In the genomic region with DNA sequence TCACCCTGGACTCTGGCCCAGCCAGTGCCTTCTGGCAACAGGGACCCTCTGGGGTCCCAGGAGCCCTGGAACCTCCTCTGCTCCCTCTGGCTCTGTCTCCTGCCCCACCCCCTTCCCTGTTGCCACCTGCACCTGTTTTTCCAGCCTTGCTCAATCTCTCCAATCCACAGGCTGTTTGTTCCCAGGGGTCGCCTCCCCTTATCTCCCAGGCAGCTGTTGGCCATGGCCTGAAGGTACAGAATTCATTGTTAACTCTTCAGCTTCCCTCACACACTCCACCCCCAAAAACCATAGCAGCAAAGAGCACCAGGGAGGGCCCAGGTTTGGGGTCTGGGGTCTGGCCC, we compare ENCODE assay signal across 1 cellular context.
TF ChIP-seq lines count a peak whose summit lies in the region.

No MANE protein-coding gene starts in this region.

TF ChIP-seq in IMR-90, 13 proteins besides CTCF, POLR2A, EP300 and RAD21 (continued from another document):
- TF ChIP-seq CHD1 (IDR thresholded peaks at IDR 0.05; ENCODE audit: low read depth, low read length) (no peak), FOS (IDR thresholded peaks at IDR 0.05; ENCODE audit: low read depth, low read length) (no peak), RFX5 (IDR thresholded peaks at IDR 0.05; ENCODE audit: low read depth, low read length) (no peak), MAFK (IDR thresholded peaks at IDR 0.05; ENCODE audit: low read depth, low read length) (no peak), MAZ (IDR thresholded peaks at IDR 0.05; ENCODE audit: borderline replicate concordance, low read depth, low read length) (no peak)
TF ChIP-seq in IMR-90: peak in this region for 0.
